ENCODE assay signal across 10 cellular contexts in the genomic region with DNA sequence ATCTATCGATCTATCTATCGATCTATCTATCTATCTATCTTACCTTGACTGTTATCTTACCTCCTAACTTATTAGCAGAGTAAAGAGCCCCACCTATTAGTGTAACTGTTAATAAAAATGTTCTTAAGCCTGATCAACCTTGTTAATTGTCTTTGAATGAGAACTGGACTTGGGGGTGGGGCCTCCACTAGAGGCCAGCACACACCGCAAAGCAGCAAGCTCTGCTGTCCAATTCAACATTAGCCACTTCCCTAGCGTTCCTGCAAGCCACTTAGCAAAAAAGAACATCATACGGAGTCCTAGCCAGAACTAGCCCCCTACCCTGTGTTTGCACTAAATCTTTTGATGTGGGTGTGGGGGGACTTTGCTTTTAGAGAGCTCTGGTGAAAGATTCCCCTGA.
A peak's percentile ranks its signal among the peaks of the same experiment; 100 is the strongest.
DNase-seq lines count a peak whose midpoint lies in the region; ATAC-seq, FAIRE-seq and TF ChIP-seq lines count a peak whose summit lies in the region.
"Had no signal": no experiment of that assay in that cellular context is flagged by ENCODE, and none has a peak within 500 bp of the region (broad histone marks: within the 10 kb centered on the region; RNA-seq: fewer than 3 reads in every experiment).

No MANE protein-coding gene starts in this region.

- FAIRE-seq in HepG2 (lab: Jason Lieb, UNC): no peak
- FAIRE-seq: islet of Langerhans had no signal

- TF ChIP-seq RAD21 in HepG2 (CRISPR knock-in tag; IDR thresholded peaks at IDR 0.05): no peak

- peak; percentile 60 for TF ChIP-seq CTCF in AG09309 (IDR thresholded peaks at IDR 0.05; ENCODE audit: control insufficient read depth, insufficient read depth, low read depth, low read length, missing control alignments)
- TF ChIP-seq CTCF in HFFc6 (IDR thresholded peaks at IDR 0.05): peak; percentile 63; the same call in 1 of the 2 replicates
- peak in 6 of 7 experiments; percentile 10 to 47 (median 31) for TF ChIP-seq CTCF in body of pancreas (IDR thresholded peaks at IDR 0.05)
- TF ChIP-seq CTCF in HepG2 (CRISPR knock-in tag; IDR thresholded peaks at IDR 0.05): peak; percentile 51
- no peak for TF ChIP-seq CTCF in Calu3 (IDR thresholded peaks at IDR 0.05; ENCODE audit: unreplicated experiment)

- H3K36me3 Mint-ChIP-seq in HFFc6 (ENCODE audit: low read depth) (no peaks in the 10 kb centered on the region), Calu3 (ENCODE audit: insufficient read depth, unreplicated experiment) (no peaks in the 10 kb centered on the region)

- H3K4me1 Mint-ChIP-seq in HFFc6 (ENCODE audit: low read depth) (no peaks in the 10 kb centered on the region), Calu3 (ENCODE audit: low read depth, unreplicated experiment) (no peaks in the 10 kb centered on the region)

- no peaks in the 10 kb centered on the region for H3K27me3 ChIP-seq in body of pancreas
- H3K27me3 ChIP-seq in HepG2 (ENCODE audit: control insufficient read depth in 1 of 2, insufficient read depth in 2 of 2, low read length in 2 of 2): peaks cover 0 to 6% of the 10 kb centered on the region in 2 experiments; a peak in 2 of 5 replicates

- H4K20me1 ChIP-seq in HepG2 (ENCODE audit: insufficient read depth, low read length): no peaks in the 10 kb centered on the region

- H3K27ac ChIP-seq in body of pancreas: no peak overlapping the region
- H3K27ac ChIP-seq in HepG2 (ENCODE audit: extremely low read length, insufficient read depth, low read length): no peak overlapping the region

- H3K4me2 ChIP-seq in HepG2 (ENCODE audit: low read depth, low read length): no peak overlapping the region

- H3K79me2 ChIP-seq in HepG2 (ENCODE audit: insufficient read depth, low read length): no peaks in the 10 kb centered on the region

- no peak overlapping the region for H3K9ac ChIP-seq in HepG2 (ENCODE audit: insufficient read depth, low read depth, low read length)

- H3K27ac Mint-ChIP-seq in HFFc6 (no peak overlapping the region), Calu3 (ENCODE audit: unreplicated experiment) (no peak overlapping the region)

- H3K9me3 Mint-ChIP-seq in HFFc6 (peaks cover 3% of the 10 kb centered on the region; the same call in 1 of the 2 replicates), Calu3 (ENCODE audit: low read depth, unreplicated experiment) (no peaks in the 10 kb centered on the region)

- POLR2A ChIA-PET in HepG2 (lab: Yijun Ruan, JAX): no interaction called here

- no peak overlapping the region for H2AFZ ChIP-seq in HepG2 (ENCODE audit: low read length)

- WGBS in body of pancreas, 2 donors: 44% methylated on average over 5 of the region's 5 CpGs
- 3% methylated on average over 5 of the region's 5 CpGs for WGBS in HepG2 (ENCODE audit: low lambda C conversion rate)

- intact Hi-C loops in body of pancreas (cut with DNase I): no loop called here
- intact Hi-C loops in HepG2 (cut with micrococcal nuclease; ENCODE audit: unreplicated experiment): loop anchor here (1.0 to 5.0 kb wide), 2 partner anchors 263 to 384 kb away; no protein-coding TSS in a partner anchor
- intact Hi-C loops in Calu3 (cut with micrococcal nuclease; ENCODE audit: unreplicated experiment): no loop called here

- TF ChIP-seq POLR2A in body of pancreas (IDR thresholded peaks at IDR 0.05): no peak
- TF ChIP-seq POLR2A in HepG2 (IDR thresholded peaks at IDR 0.05; ENCODE audit: insufficient read depth in 1 of 2, low read depth in 2 of 2, low read length in 2 of 2): no peak

- in situ Hi-C loops in HepG2 (cut with HindIII; ENCODE audit: extremely low pct_ligation_motif_present, low pct_unique_long_range_greater_than_20kb): loop anchor here (25.0 kb wide), 1 partner anchor 239 kb away; no protein-coding TSS in a partner anchor

- BruUV-seq in HepG2 (replicated peaks; lab: Mats Ljungman, UMichigan): no TSS peak
- no TSS peak for BruUV-seq in Calu3 (replicated peaks; lab: Mats Ljungman, UMichigan)

- CTCF ChIA-PET in HepG2 (lab: Yijun Ruan, JAX; ENCODE audit: low intra/inter-chr PET ratio, low total read pairs): no interaction called here
- CTCF ChIA-PET in Calu3 (lab: Charles Lee): no interaction called here

- H3K9me3 ChIP-seq in body of pancreas: peaks cover 0 to 6% (median 0%) of the 10 kb centered on the region in 3 donors
- H3K9me3 ChIP-seq in HepG2 (ENCODE audit: low read length): no peaks in the 10 kb centered on the region

- no peak overlapping the region for H3K4me3 ChIP-seq in AG09309 (ENCODE audit: control insufficient read depth, low read depth, low read length)
- no peak overlapping the region for H3K4me3 ChIP-seq in body of pancreas
- no peak overlapping the region for H3K4me3 ChIP-seq in HepG2 (replicated peaks in 1 of 3; ENCODE audit: insufficient read depth in 1 of 3, low read depth in 2 of 3, low read length in 3 of 3)

- H3K36me3 ChIP-seq in body of pancreas (replicated peaks in 1 of 2; ENCODE audit: insufficient read depth in 1 of 2, low read depth in 2 of 2): no peaks in the 10 kb centered on the region
- no peaks in the 10 kb centered on the region for H3K36me3 ChIP-seq in HepG2 (replicated peaks in 1 of 2; ENCODE audit: control insufficient read depth in 1 of 2, insufficient read depth in 2 of 2, low read length in 2 of 2)

- peaks cover 3% of the 10 kb centered on the region; the same call in 1 of the 2 replicates for H3K27me3 Mint-ChIP-seq in HFFc6 (ENCODE audit: insufficient read depth)
- peaks cover 44% of the 10 kb centered on the region for H3K27me3 Mint-ChIP-seq in Calu3 (ENCODE audit: unreplicated experiment)

- DNase-seq in AG09309 (ENCODE audit: low read depth) (peak; percentile 1), HFFc6 (peak; percentile 3), body of pancreas (peak in 2 of 4 donors; percentile 18), HepG2 (ENCODE audit: low spot score) (no peak), Calu3 (no peak), NCI-H2107 treated with DMSO at 0.1 percent for 48 hours (lab: John Stamatoyannopoulos, UW; ENCODE audit: unreplicated experiment) (no peak)
- DNase-seq in activated effector memory CD4-positive, alpha-beta T cell treated with Interleukin-2 at 50 U/mL for 16 hours: no peak
- DNase-seq: activated CD4-positive, alpha-beta T cell treated with anti-CD3 and anti-CD28 coated beads, Interleukin-2, amount 50 U/mL, for 48 hours had no signal

- no peak for ATAC-seq in body of pancreas
- ATAC-seq in HepG2: peak; percentile 73
- no peak for ATAC-seq in GM21423 (IDR thresholded peaks at IDR 0.05; ENCODE audit: unreplicated experiment)

- H3K4me1 ChIP-seq in body of pancreas (no peaks in the 10 kb centered on the region), HepG2 (ENCODE audit: insufficient read depth, low read length) (no peaks in the 10 kb centered on the region)

- TF ChIP-seq EP300 in HepG2 (IDR thresholded peaks at IDR 0.05; ENCODE audit: low read depth in 2 of 2, low read length in 2 of 2) (no peak), HepG2 (CRISPR knock-in tag; IDR thresholded peaks at IDR 0.05; ENCODE audit: borderline replicate concordance) (no peak)

- H3K4me3 Mint-ChIP-seq in HFFc6: no peak overlapping the region
- H3K4me3 Mint-ChIP-seq in Calu3 (ENCODE audit: low read depth, unreplicated experiment): no peak overlapping the region

TF ChIP-seq in HepG2, 621 proteins besides CTCF, POLR2A, EP300 and RAD21:
- TF ChIP-seq SMC3 (IDR thresholded peaks at IDR 0.05; ENCODE audit: low read length) (peak; percentile 12; the same call in 1 of the 2 replicates), ZGPAT (CRISPR knock-in tag; IDR thresholded peaks at IDR 0.05) (no peak), STAG1 (CRISPR knock-in tag; IDR thresholded peaks at IDR 0.05) (peak; percentile 69), ZNF83 (CRISPR knock-in tag; IDR thresholded peaks at IDR 0.05; ENCODE audit: borderline replicate concordance) (no peak)

Comparison
In these comparisons a context has a peak if more than half of its experiments do, and no peak if none do; other contexts are left out.
1. DNase-seq: peak in AG09309 (single experiment) and HFFc6 (single experiment); none in HepG2 (single experiment), Calu3 (single experiment), activated effector memory CD4-positive, alpha-beta T cell treated with Interleukin-2 at 50 U/mL for 16 hours (single experiment) and NCI-H2107 treated with DMSO at 0.1 percent for 48 hours (single experiment).